In the genomic region with DNA sequence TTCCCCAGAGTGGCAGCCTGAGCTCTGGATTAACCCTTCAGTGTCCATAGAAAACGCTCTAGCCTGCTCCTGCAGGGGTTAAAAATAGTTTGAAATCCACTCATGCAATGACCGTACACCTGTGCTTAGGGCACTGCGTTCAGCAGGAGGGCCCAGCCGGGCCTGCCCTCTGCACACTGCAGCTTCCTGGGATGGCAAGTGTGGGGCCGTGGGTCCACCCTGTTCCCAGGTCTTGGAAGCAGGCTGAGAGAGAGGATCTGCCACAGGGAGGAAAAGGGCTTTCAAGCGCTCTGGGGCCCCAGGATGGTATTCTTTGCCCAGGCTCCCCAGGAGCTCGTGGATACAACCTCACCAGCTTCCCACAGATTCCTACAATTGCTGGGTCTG, we compare ENCODE assay signal across 1 cellular context.
TF ChIP-seq lines count a peak whose summit lies in the region.

No MANE protein-coding gene starts in this region.

TF ChIP-seq in H1, 55 proteins besides CTCF, POLR2A, EP300 and RAD21:
- TF ChIP-seq HDAC2 (IDR thresholded peaks at IDR 0.05; ENCODE audit: borderline replicate concordance in 1 of 2, low read depth in 2 of 2, low read length in 2 of 2): no peak
- no peak for TF ChIP-seq BACH1 (IDR thresholded peaks at IDR 0.05; ENCODE audit: low read length)
- no peak for TF ChIP-seq MAX (IDR thresholded peaks at IDR 0.05)
- TF ChIP-seq KDM4A (IDR thresholded peaks at IDR 0.05; ENCODE audit: low read depth, low read length, severe bottlenecking): no peak
- no peak for TF ChIP-seq CEBPB (IDR thresholded peaks at IDR 0.05; ENCODE audit: low read depth, low read length)
- no peak for TF ChIP-seq SP1 (IDR thresholded peaks at IDR 0.05; ENCODE audit: low read depth, low read length)
- TF ChIP-seq SAP30 (IDR thresholded peaks at IDR 0.05; ENCODE audit: insufficient read depth, insufficient replicate concordance, low read length): no peak
- no peak for TF ChIP-seq SP2 (IDR thresholded peaks at IDR 0.05; ENCODE audit: low read length)
- no peak for TF ChIP-seq CTBP2 (IDR thresholded peaks at IDR 0.05; ENCODE audit: borderline replicate concordance, insufficient read depth, insufficient read length, low read length)
- TF ChIP-seq MAFK (IDR thresholded peaks at IDR 0.05; ENCODE audit: low read depth, low read length): no peak
- no peak for TF ChIP-seq JUND (IDR thresholded peaks at IDR 0.05; ENCODE audit: low read length)
- TF ChIP-seq, protein P1, sequence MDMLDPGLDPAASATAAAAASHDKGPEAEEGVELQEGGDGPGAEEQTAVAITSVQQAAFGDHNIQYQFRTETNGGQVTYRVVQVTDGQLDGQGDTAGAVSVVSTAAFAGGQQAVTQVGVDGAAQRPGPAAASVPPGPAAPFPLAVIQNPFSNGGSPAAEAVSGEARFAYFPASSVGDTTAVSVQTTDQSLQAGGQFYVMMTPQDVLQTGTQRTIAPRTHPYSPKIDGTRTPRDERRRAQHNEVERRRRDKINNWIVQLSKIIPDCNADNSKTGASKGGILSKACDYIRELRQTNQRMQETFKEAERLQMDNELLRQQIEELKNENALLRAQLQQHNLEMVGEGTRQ (IDR thresholded peaks at IDR 0.05; ENCODE audit: low read length): no peak
- TF ChIP-seq POLR2AphosphoS5 (IDR thresholded peaks at IDR 0.05; ENCODE audit: low read depth, low read length): no peak
- TF ChIP-seq BCL11A (IDR thresholded peaks at IDR 0.05; ENCODE audit: low read depth in 2 of 2, low read length in 2 of 2): no peak
- no peak for TF ChIP-seq NRF1 (IDR thresholded peaks at IDR 0.05; ENCODE audit: low read depth, low read length)
- TF ChIP-seq YY1 (IDR thresholded peaks at IDR 0.05; ENCODE audit: low read depth, low read length): no peak
- no peak for TF ChIP-seq TEAD4 (IDR thresholded peaks at IDR 0.05; ENCODE audit: low read depth, low read length)
TF ChIP-seq in H1: peak in this region for 0.
